Comparison of ENCODE assay signal across 8 cellular contexts in genomic region chr2:55051026-55051866, GRCh38. TPM values are rescaled to one million over a fixed set of nuclear protein-coding genes. Genes with fewer than 3 reads are reported as not detected.
DNase-seq lines count a peak whose midpoint lies in the region; ATAC-seq, FAIRE-seq and TF ChIP-seq lines count a peak whose summit lies in the region.

No MANE protein-coding gene starts in this region.

- no peaks in the 10 kb centered on the region for H3K9me3 Mint-ChIP-seq in stimulated activated memory B cell treated with anti-CD40 and anti-IgM and Interleukin-4, amounts not matched to agents 10 μg/mL and 1 μg/mL and 100 μg/mL, for 72 hours

- H3K27ac Mint-ChIP-seq in stimulated activated memory B cell treated with anti-CD40 and anti-IgM and Interleukin-4, amounts not matched to agents 10 μg/mL and 1 μg/mL and 100 μg/mL, for 72 hours = peak overlapping the region; percentile 92

- WGBS in HepG2 (ENCODE audit: low lambda C conversion rate) = 6% methylated on average over 9 of the region's 9 CpGs

- H3K36me3 ChIP-seq in HepG2 (replicated peaks in 1 of 2; ENCODE audit: control insufficient read depth in 1 of 2, insufficient read depth in 2 of 2, low read length in 2 of 2) = no peaks in the 10 kb centered on the region

- in situ Hi-C loops in HepG2 (cut with HindIII; ENCODE audit: extremely low pct_ligation_motif_present, low pct_unique_long_range_greater_than_20kb) = no loop called here

- H3K4me3 ChIP-seq in HepG2 (replicated peaks in 1 of 3; ENCODE audit: insufficient read depth in 1 of 3, low read depth in 2 of 3, low read length in 3 of 3) = peak overlapping the region; percentile 87 to 97 (median 94)

- H3K4me1 ChIP-seq in HepG2 (ENCODE audit: insufficient read depth, low read length) = peaks cover 32% of the 10 kb centered on the region

- peaks cover 61% of the 10 kb centered on the region for H3K4me1 Mint-ChIP-seq in stimulated activated memory B cell treated with anti-CD40 and anti-IgM and Interleukin-4, amounts not matched to agents 10 μg/mL and 1 μg/mL and 100 μg/mL, for 72 hours

- H3K27ac ChIP-seq in HepG2 (ENCODE audit: extremely low read length, insufficient read depth, low read length) = peak overlapping the region; percentile 81

- peak; percentile 2; the same call in 2 of the 3 replicates for ATAC-seq in HepG2
- no peak for ATAC-seq in stimulated activated memory B cell treated with anti-CD40 and anti-IgM and Interleukin-4, amounts not matched to agents 10 μg/mL and 1 μg/mL and 100 μg/mL, for 72 hours
- no peak for ATAC-seq in GM21529 (IDR thresholded peaks at IDR 0.05; ENCODE audit: unreplicated experiment)
- no peak for ATAC-seq in GM21619 (IDR thresholded peaks at IDR 0.05; ENCODE audit: unreplicated experiment)

- H3K27me3 ChIP-seq in HepG2 (ENCODE audit: control insufficient read depth in 1 of 2, insufficient read depth in 2 of 2, low read length in 2 of 2) = no peaks in the 10 kb centered on the region; a peak in 1 of 5 replicates

- no peak for TF ChIP-seq RAD21 in HepG2 (CRISPR knock-in tag; IDR thresholded peaks at IDR 0.05)

- peak; percentile 48 for FAIRE-seq in HepG2 (lab: Jason Lieb, UNC)

- TF ChIP-seq CTCF in HepG2 (CRISPR knock-in tag; IDR thresholded peaks at IDR 0.05) = no peak

- H3K79me2 ChIP-seq in HepG2 (ENCODE audit: insufficient read depth, low read length) = peaks cover 35% of the 10 kb centered on the region

- intact Hi-C loops in HepG2 (cut with micrococcal nuclease; ENCODE audit: unreplicated experiment) = loop anchor here (10.0 kb wide), 1 partner anchor 184 kb away; the partner anchor contains the start of genes CLHC1 and RPS27A

- no peak; a peak in 1 of 4 replicates for TF ChIP-seq POLR2A in HepG2 (IDR thresholded peaks at IDR 0.05; ENCODE audit: insufficient read depth in 1 of 2, low read depth in 2 of 2, low read length in 2 of 2)

- H3K36me3 Mint-ChIP-seq in stimulated activated memory B cell treated with anti-CD40 and anti-IgM and Interleukin-4, amounts not matched to agents 10 μg/mL and 1 μg/mL and 100 μg/mL, for 72 hours = peaks cover 10% of the 10 kb centered on the region

- H3K9me3 ChIP-seq in HepG2 (ENCODE audit: low read length) = no peaks in the 10 kb centered on the region

- peak overlapping the region; percentile 88 for H3K4me2 ChIP-seq in HepG2 (ENCODE audit: low read depth, low read length)

- no peak for TF ChIP-seq EP300 in HepG2 (IDR thresholded peaks at IDR 0.05; ENCODE audit: low read depth in 2 of 2, low read length in 2 of 2)
- TF ChIP-seq EP300 in HepG2 (CRISPR knock-in tag; IDR thresholded peaks at IDR 0.05; ENCODE audit: borderline replicate concordance) = no peak

- TSS peak; percentile 87 for BruUV-seq in HepG2 (replicated peaks; lab: Mats Ljungman, UMichigan)

- peak overlapping the region; percentile 74 for H3K9ac ChIP-seq in HepG2 (ENCODE audit: insufficient read depth, low read depth, low read length)

- CTCF ChIA-PET in HepG2 (lab: Yijun Ruan, JAX; ENCODE audit: low intra/inter-chr PET ratio, low total read pairs) = interaction anchor here (1.3 kb wide), 1 partner anchor 36 kb away, joined by 4 read pairs; no protein-coding TSS in a partner anchor

- DNase-seq in EH (ENCODE audit: low read depth) (peak; percentile 100), LHCN-M2 (ENCODE audit: low read depth) (peak; percentile 100), UCSD-AML1 (lab: John Stamatoyannopoulos, UW; ENCODE audit: unreplicated experiment) (peak; percentile 31), ecto neural progenitor cell (ENCODE audit: low spot score) (peak; percentile 58), HepG2 (ENCODE audit: low spot score) (peak; percentile 80)

- H3K27me3 Mint-ChIP-seq in stimulated activated memory B cell treated with anti-CD40 and anti-IgM and Interleukin-4, amounts not matched to agents 10 μg/mL and 1 μg/mL and 100 μg/mL, for 72 hours = no peaks in the 10 kb centered on the region

- POLR2A ChIA-PET in HepG2 (lab: Yijun Ruan, JAX) = interaction anchor here (0.6 to 2.6 kb wide), 26 partner anchors 7 to 468 kb away, joined by 3 to 18 read pairs (median 4); partner anchors contain the start of genes CCDC88A, CFAP36, CLHC1 and MTIF2

- peak overlapping the region; percentile 96 for H3K4me3 Mint-ChIP-seq in stimulated activated memory B cell treated with anti-CD40 and anti-IgM and Interleukin-4, amounts not matched to agents 10 μg/mL and 1 μg/mL and 100 μg/mL, for 72 hours

- peaks cover 17% of the 10 kb centered on the region for H4K20me1 ChIP-seq in HepG2 (ENCODE audit: insufficient read depth, low read length)

- H2AFZ ChIP-seq in HepG2 (ENCODE audit: low read length) = peak overlapping the region; percentile 30

TF ChIP-seq in HepG2, 621 proteins besides CTCF, POLR2A, EP300 and RAD21 (continues in another document):
- TF ChIP-seq SNAPC2 (CRISPR knock-in tag; IDR thresholded peaks at IDR 0.05) = no peak
- TF ChIP-seq HNRNPL (IDR thresholded peaks at IDR 0.05; ENCODE audit: low read depth, low read length) = no peak
- no peak for TF ChIP-seq HHEX (CRISPR knock-in tag; IDR thresholded peaks at IDR 0.05)
- TF ChIP-seq ZNF280D (CRISPR knock-in tag; IDR thresholded peaks at IDR 0.05) = no peak; the same call in 1 of the 2 replicates
- no peak for TF ChIP-seq ZNF232 (CRISPR knock-in tag; IDR thresholded peaks at IDR 0.05; ENCODE audit: borderline replicate concordance)
- no peak for TF ChIP-seq ZNF431 (CRISPR knock-in tag; IDR thresholded peaks at IDR 0.05; ENCODE audit: borderline replicate concordance, low read depth)
- no peak for TF ChIP-seq TIGD3 (CRISPR knock-in tag; IDR thresholded peaks at IDR 0.05; ENCODE audit: borderline replicate concordance)
- TF ChIP-seq ZSCAN30 (CRISPR knock-in tag; IDR thresholded peaks at IDR 0.05) = no peak
- TF ChIP-seq POLR2AphosphoS2 (IDR thresholded peaks at IDR 0.05; ENCODE audit: low read depth, low read length) = no peak

RNA-seq across cellular contexts. Expression of gene RTN4, which starts 1.0 kb away (rescaled TPM):
- 547 and 585 TPM in 2 replicates for total RNA-seq in LHCN-M2 (2014; rRNA removed)
- 869 TPM for polyA plus RNA-seq in LHCN-M2 (2012)
- total RNA-seq in HepG2 (2016; rRNA removed; fragmentation: Illumina TruSeq; extraction: Trizol) = 67.4 and 98.4 TPM in 2 replicates
- 113 and 115 TPM in 2 replicates for total RNA-seq in HepG2 (2016; cell fraction: cytosol; rRNA removed; fragmentation: Illumina TruSeq; extraction: Trizol; ENCODE audit: low read depth)
- 65.4 and 98.8 TPM in 2 replicates for total RNA-seq in HepG2 (2016; cell fraction: insoluble cytoplasmic fraction; rRNA removed; fragmentation: Illumina TruSeq; extraction: Trizol)
- total RNA-seq in HepG2 (2016; cell fraction: membrane; rRNA removed; fragmentation: Illumina TruSeq; extraction: Trizol) = 63.8 and 71.5 TPM in 2 replicates
- total RNA-seq in HepG2 (2016; cell fraction: nucleus; rRNA removed; fragmentation: Illumina TruSeq; extraction: Trizol) = 135 and 150 TPM in 2 replicates
- 100 and 133 TPM in 2 replicates for polyA plus RNA-seq in HepG2 (2011; rRNA removed)
- polyA plus RNA-seq in HepG2 (2011; cell fraction: cytosol; rRNA removed) = 56.6 and 89.3 TPM in 2 replicates
- 46.6 and 69.0 TPM in 2 replicates for polyA plus RNA-seq in HepG2 (2011; cell fraction: nucleus; rRNA removed)
- polyA plus RNA-seq in HepG2 (2012) = 176 and 196 TPM in 2 replicates
- polyA plus RNA-seq in HepG2 (2016; cell fraction: cytosol; fragmentation: Illumina TruSeq; extraction: Trizol; ENCODE audit: low read depth) = 25.4 and 26.1 TPM in 2 replicates
- 104 and 116 TPM in 2 replicates for polyA plus RNA-seq in HepG2 (2016; cell fraction: insoluble cytoplasmic fraction; fragmentation: Illumina TruSeq; extraction: Trizol; ENCODE audit: low read depth)
- 56.9 and 65.1 TPM in 2 replicates for polyA plus RNA-seq in HepG2 (2016; cell fraction: membrane; fragmentation: Illumina TruSeq; extraction: Trizol; ENCODE audit: low read depth)
- polyA plus RNA-seq in HepG2 (2016; cell fraction: nucleus; fragmentation: Illumina TruSeq; extraction: Trizol; ENCODE audit: insufficient read depth, low read depth) = 271 and 279 TPM in 2 replicates
- polyA minus RNA-seq in HepG2 (2011; rRNA and poly(A)+ RNA removed; ENCODE audit: low replicate concordance) = 71.7 and 98.5 TPM in 2 replicates
- 85.3 and 110 TPM in 2 replicates for polyA minus RNA-seq in HepG2 (2011; cell fraction: cytosol; rRNA and poly(A)+ RNA removed)
- polyA minus RNA-seq in HepG2 (2011; cell fraction: nucleus; rRNA and poly(A)+ RNA removed) = 103 and 105 TPM in 2 replicates

Comparison
In these comparisons a context has a peak if more than half of its experiments do, and no peak if none do; other contexts are left out.
1. DNase-seq: peak in every context shown above with its lines; median percentile 100 in EH; 100 in LHCN-M2; 80 in HepG2; 58 in ecto neural progenitor cell; 31 in UCSD-AML1.